10 cellular contexts compared by ENCODE assay signal in genomic region chr7:43071604-43072003, GRCh38. TPM values are rescaled to one million over a fixed set of nuclear protein-coding genes. Genes with fewer than 3 reads are reported as not detected.
DNase-seq lines count a peak whose midpoint lies in the region; ATAC-seq and TF ChIP-seq lines count a peak whose summit lies in the region.
"Had no signal": no experiment of that assay in that cellular context is flagged by ENCODE, and none has a peak within 500 bp of the region (broad histone marks: within the 10 kb centered on the region; RNA-seq: fewer than 3 reads in every experiment).

No MANE protein-coding gene starts in this region.

- POLR2A ChIA-PET in activated CD8-positive, alpha-beta T cell treated with anti-CD3 and anti-CD28 coated beads for 36 hours (lab: Charles Lee), result no interaction called here
- POLR2A ChIA-PET in activated CD8-positive, alpha-beta T cell treated with anti-CD3 and anti-CD28 coated beads, Interleukin-2, amount 10 ng/mL, durations not matched to agents 7 days and 5 days (lab: Charles Lee), result no interaction called here

- H3K4me1 Mint-ChIP-seq in activated CD8-positive, alpha-beta T cell treated with anti-CD3 and anti-CD28 coated beads for 36 hours (ENCODE audit: low read depth), result peaks cover 5% of the 10 kb centered on the region
- no peaks in the 10 kb centered on the region for H3K4me1 Mint-ChIP-seq in activated CD8-positive, alpha-beta T cell treated with anti-CD3 and anti-CD28 coated beads, Interleukin-2, amount 10 ng/mL, durations not matched to agents 7 days and 5 days (ENCODE audit: low read depth)

- CTCF ChIA-PET in activated CD8-positive, alpha-beta T cell treated with anti-CD3 and anti-CD28 coated beads for 36 hours (lab: Charles Lee), result interaction anchor here (0.7 to 2.3 kb wide), 12 partner anchors 8 to 368 kb away, joined by 3 to 6 read pairs (median 3); partner anchors contain the start of gene HECW1
- CTCF ChIA-PET in activated CD8-positive, alpha-beta T cell treated with anti-CD3 and anti-CD28 coated beads, Interleukin-2, amount 10 ng/mL, durations not matched to agents 7 days and 5 days (lab: Charles Lee), result interaction anchor here (0.7 to 1.5 kb wide), 4 partner anchors 17 to 130 kb away, joined by 3 to 4 read pairs (median 3); no protein-coding TSS in a partner anchor

- H3K36me3 ChIP-seq in NT2/D1 (ENCODE audit: insufficient read depth, insufficient read length, low read length), result no peaks in the 10 kb centered on the region
- H3K36me3 ChIP-seq: esophagus squamous epithelium had no signal

- no peak overlapping the region for H3K4me3 Mint-ChIP-seq in activated CD8-positive, alpha-beta T cell treated with anti-CD3 and anti-CD28 coated beads for 36 hours
- no peak overlapping the region for H3K4me3 Mint-ChIP-seq in activated CD8-positive, alpha-beta T cell treated with anti-CD3 and anti-CD28 coated beads, Interleukin-2, amount 10 ng/mL, durations not matched to agents 7 days and 5 days

- peak; percentile 45 for DNase-seq in activated CD8-positive, alpha-beta T cell treated with anti-CD3 and anti-CD28 coated beads for 36 hours
- no peak for DNase-seq in activated CD8-positive, alpha-beta T cell treated with anti-CD3 and anti-CD28 coated beads, Interleukin-2, amount 10 ng/mL, durations not matched to agents 7 days and 5 days
- peak; percentile 60 for DNase-seq in NT2/D1 (ENCODE audit: low read depth, low spot score)
- no peak for DNase-seq in epithelial cell of proximal tubule (ENCODE audit: low read depth)
- peak; percentile 26 for DNase-seq in stimulated activated CD4-positive, alpha-beta T cell treated with anti-CD3 and anti-CD28 coated beads, Interleukin-4, amount 100 ng/mL, for 1 hour
- no peak for DNase-seq in stimulated activated naive CD4-positive, alpha-beta T cell (lab: John Stamatoyannopoulos, UW)
- DNase-seq in NCI-H345 (lab: John Stamatoyannopoulos, UW), result no peak
- DNase-seq in OCI-M2 (lab: John Stamatoyannopoulos, UW; ENCODE audit: unreplicated experiment), result no peak
- DNase-seq: activated B cell treated with CpG ODN at 0.5 μM for 24 hours, esophagus squamous epithelium had no signal

- H3K4me3 ChIP-seq in NT2/D1 (ENCODE audit: insufficient read length, low read depth), result no peak overlapping the region
- no peak overlapping the region for H3K4me3 ChIP-seq in epithelial cell of proximal tubule (ENCODE audit: low read depth, low read length)
- H3K4me3 ChIP-seq: esophagus squamous epithelium had no signal

- no peaks in the 10 kb centered on the region for H3K9me3 Mint-ChIP-seq in activated CD8-positive, alpha-beta T cell treated with anti-CD3 and anti-CD28 coated beads for 36 hours
- H3K9me3 Mint-ChIP-seq in activated CD8-positive, alpha-beta T cell treated with anti-CD3 and anti-CD28 coated beads, Interleukin-2, amount 10 ng/mL, durations not matched to agents 7 days and 5 days (ENCODE audit: insufficient read depth), result no peaks in the 10 kb centered on the region

- H3K27ac Mint-ChIP-seq in activated CD8-positive, alpha-beta T cell treated with anti-CD3 and anti-CD28 coated beads for 36 hours, result no peak overlapping the region
- H3K27ac Mint-ChIP-seq in activated CD8-positive, alpha-beta T cell treated with anti-CD3 and anti-CD28 coated beads, Interleukin-2, amount 10 ng/mL, durations not matched to agents 7 days and 5 days, result no peak overlapping the region
- H3K27ac Mint-ChIP-seq: activated B cell treated with CpG ODN at 0.5 μM for 24 hours had no signal

- H3K9me3 ChIP-seq in NT2/D1 (ENCODE audit: insufficient read depth, low read length), result peaks cover 6% of the 10 kb centered on the region; the same call in 1 of the 2 replicates
- H3K9me3 ChIP-seq: esophagus squamous epithelium had no signal

- TF ChIP-seq CTCF in activated CD8-positive, alpha-beta T cell treated with anti-CD3 and anti-CD28 coated beads for 36 hours (IDR thresholded peaks at IDR 0.05), result peak; percentile 55
- TF ChIP-seq CTCF in epithelial cell of proximal tubule (conservative IDR thresholded peaks at IDR 0.05; ENCODE audit: low read depth, low read length), result peak; percentile 65

- no peaks in the 10 kb centered on the region for H3K4me1 ChIP-seq in NT2/D1 (ENCODE audit: insufficient read depth, insufficient read length)
- H3K4me1 ChIP-seq: esophagus squamous epithelium had no signal

- H3K27me3 ChIP-seq in NT2/D1 (ENCODE audit: insufficient read depth, insufficient read length), result no peaks in the 10 kb centered on the region
- H3K27me3 ChIP-seq: esophagus squamous epithelium had no signal

- H3K9ac ChIP-seq in NT2/D1 (ENCODE audit: insufficient read length, low read depth), result no peak overlapping the region

- peaks cover 24% of the 10 kb centered on the region for H3K27me3 Mint-ChIP-seq in activated CD8-positive, alpha-beta T cell treated with anti-CD3 and anti-CD28 coated beads for 36 hours
- H3K27me3 Mint-ChIP-seq in activated CD8-positive, alpha-beta T cell treated with anti-CD3 and anti-CD28 coated beads, Interleukin-2, amount 10 ng/mL, durations not matched to agents 7 days and 5 days (ENCODE audit: low read depth), result peaks cover 4% of the 10 kb centered on the region

- intact Hi-C loops in activated CD8-positive, alpha-beta T cell treated with anti-CD3 and anti-CD28 coated beads for 36 hours (cut with micrococcal nuclease), result no loop called here

- no peak for ATAC-seq in activated CD8-positive, alpha-beta T cell treated with anti-CD3 and anti-CD28 coated beads for 36 hours
- no peak for ATAC-seq in activated CD8-positive, alpha-beta T cell treated with anti-CD3 and anti-CD28 coated beads, Interleukin-2, amount 10 ng/mL, durations not matched to agents 7 days and 5 days

- H3K36me3 Mint-ChIP-seq in activated CD8-positive, alpha-beta T cell treated with anti-CD3 and anti-CD28 coated beads for 36 hours (ENCODE audit: low read depth), result no peaks in the 10 kb centered on the region
- H3K36me3 Mint-ChIP-seq in activated CD8-positive, alpha-beta T cell treated with anti-CD3 and anti-CD28 coated beads, Interleukin-2, amount 10 ng/mL, durations not matched to agents 7 days and 5 days (ENCODE audit: low read depth), result no peaks in the 10 kb centered on the region

RNA-seq across cellular contexts. Expression of gene HECW1, which starts 40.8 kb away (rescaled TPM):
- total RNA-seq in activated CD8-positive, alpha-beta T cell treated with anti-CD3 and anti-CD28 coated beads for 36 hours, result not detected
- total RNA-seq in activated CD8-positive, alpha-beta T cell treated with anti-CD3 and anti-CD28 coated beads, Interleukin-2, amount 10 ng/mL, durations not matched to agents 7 days and 5 days, result not detected
- not detected in 2 replicates for total RNA-seq in epithelial cell of proximal tubule
- total RNA-seq: activated B cell treated with CpG ODN at 0.5 μM for 24 hours had no signal

Comparison
In these comparisons a context has a peak if more than half of its experiments do, and no peak if none do; other contexts are left out.
1. DNase-seq: peak in activated CD8-positive, alpha-beta T cell treated with anti-CD3 and anti-CD28 coated beads for 36 hours (single experiment), NT2/D1 (single experiment) and stimulated activated CD4-positive, alpha-beta T cell treated with anti-CD3 and anti-CD28 coated beads, Interleukin-4, amount 100 ng/mL, for 1 hour (single experiment); none in activated CD8-positive, alpha-beta T cell treated with anti-CD3 and anti-CD28 coated beads, Interleukin-2, amount 10 ng/mL, durations not matched to agents 7 days and 5 days (single experiment), epithelial cell of proximal tubule (single experiment), stimulated activated naive CD4-positive, alpha-beta T cell (0 of 6), NCI-H345 (single experiment) and OCI-M2 (single experiment).